In the genomic region with DNA sequence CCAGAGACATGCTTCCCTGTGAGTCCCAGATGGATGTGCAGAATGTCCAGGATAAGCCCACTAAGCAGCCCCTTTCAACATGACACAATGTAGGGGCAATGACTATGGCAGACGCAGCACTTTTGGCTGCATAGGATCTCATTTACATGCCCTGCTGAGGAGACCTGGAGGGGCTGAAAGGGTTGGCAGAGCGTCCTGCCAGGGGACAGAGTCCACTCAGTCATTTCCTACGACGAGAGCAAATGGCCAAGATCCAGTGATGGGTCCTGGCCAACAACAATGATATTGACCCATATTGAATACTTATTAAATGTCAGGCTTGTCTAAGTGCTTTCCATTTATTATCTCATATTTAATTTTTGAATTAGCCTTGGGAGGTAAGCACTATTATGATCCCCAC, we compare ENCODE assay signal across 3 cellular contexts.
TF ChIP-seq lines count a peak whose summit lies in the region.

No MANE protein-coding gene starts in this region.

TF ChIP-seq in liver, 16 proteins besides CTCF, POLR2A, EP300 and RAD21:
- TF ChIP-seq HNF4A (conservative IDR thresholded peaks at IDR 0.05) (peak; percentile 61), ZBTB33 (IDR thresholded peaks at IDR 0.05) (no peak), SP1 (IDR thresholded peaks at IDR 0.05) (peak; percentile 21)
TF ChIP-seq in liver: peak in this region for 2.

TF ChIP-seq in HepG2, 621 proteins besides CTCF, POLR2A, EP300 and RAD21:
- TF ChIP-seq SIX4 (CRISPR knock-in tag; IDR thresholded peaks at IDR 0.05) (no peak), BCLAF1 (IDR thresholded peaks at IDR 0.05) (no peak), IRX3 (CRISPR knock-in tag; IDR thresholded peaks at IDR 0.05; ENCODE audit: borderline replicate concordance, low read depth) (no peak)

TF ChIP-seq in H1, 55 proteins besides CTCF, POLR2A, EP300 and RAD21:
- TF ChIP-seq RNF2 (IDR thresholded peaks at IDR 0.05; ENCODE audit: borderline replicate concordance, low read depth, low read length, missing control alignments, poor library complexity, severe bottlenecking), result no peak
